8 cellular contexts compared by ENCODE assay signal in the genomic region with DNA sequence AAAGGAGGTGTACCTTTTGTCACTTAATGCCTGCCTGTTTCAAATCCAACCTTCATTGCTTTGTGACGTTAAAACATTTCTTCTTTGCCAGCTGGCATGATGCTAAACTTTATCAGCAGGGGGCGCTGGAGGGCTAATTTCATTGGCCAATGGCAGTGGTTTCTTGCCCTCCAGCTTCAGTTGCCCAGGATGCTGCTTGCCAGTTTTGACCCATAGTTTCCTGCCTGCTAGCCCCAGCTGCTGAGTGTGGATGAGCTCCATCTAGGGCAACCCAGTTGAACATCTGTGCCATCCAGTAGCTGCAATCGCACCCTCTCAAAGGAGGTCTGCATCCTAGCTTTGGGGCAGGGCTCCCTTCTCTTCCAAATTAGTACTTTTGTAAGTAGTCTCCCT.
A peak's percentile ranks its signal among the peaks of the same experiment; 100 is the strongest.
DNase-seq lines count a peak whose midpoint lies in the region; ATAC-seq and TF ChIP-seq lines count a peak whose summit lies in the region.

No MANE protein-coding gene starts in this region.

- H3K9me3 ChIP-seq in iPS DF 6.9 (ENCODE audit: control insufficient read depth, insufficient read depth, low read length) = no peaks in the 10 kb centered on the region

- H3K4me3 ChIP-seq in astrocyte of the cerebellum (ENCODE audit: low read depth, low read length) (no peak overlapping the region), iPS DF 6.9 (ENCODE audit: low read length) (no peak overlapping the region)

- H3K36me3 ChIP-seq in iPS DF 6.9 (ENCODE audit: control insufficient read depth, insufficient read depth, low read length) = no peaks in the 10 kb centered on the region

- no CpG with 5 or more reads among the region's 3 CpGs for WGBS in iPS DF 6.9 (ENCODE audit: insufficient coverage, insufficient read length)

- peak; percentile 64 for DNase-seq in AG20443 (ENCODE audit: low spot score)
- peak; percentile 20 for DNase-seq in NCI-H1105 (lab: John Stamatoyannopoulos, UW)
- DNase-seq in T-helper 22 cell (ENCODE audit: low read depth) = peak; percentile 24
- no peak for DNase-seq in astrocyte of the cerebellum (ENCODE audit: low read depth)
- peak; percentile 45 for DNase-seq in iPS DF 6.9 (ENCODE audit: low read depth, low spot score)
- peak; percentile 37 to 48 for DNase-seq in stimulated activated CD4-positive, alpha-beta T cell treated with anti-CD3 and anti-CD28 coated beads, Interleukin-15, amount 100 ng/mL, for 1 hour (ENCODE audit: low read depth in 1 of 2, low spot score in 1 of 2)

- H3K27ac ChIP-seq in iPS DF 6.9 (ENCODE audit: low read length) = no peak overlapping the region

- ATAC-seq in GM19467 (IDR thresholded peaks at IDR 0.05; ENCODE audit: unreplicated experiment) = peak; percentile 59
- ATAC-seq in HG03196 (IDR thresholded peaks at IDR 0.05; ENCODE audit: unreplicated experiment) = no peak

- peaks cover 2% of the 10 kb centered on the region; the same call in 1 of the 2 replicates for H3K4me1 ChIP-seq in iPS DF 6.9 (ENCODE audit: control insufficient read depth, insufficient read depth, low read length)

- peak; percentile 51 for TF ChIP-seq CTCF in astrocyte of the cerebellum (IDR thresholded peaks at IDR 0.05; ENCODE audit: low read depth, low read length, missing control alignments)

- H3K27me3 ChIP-seq in iPS DF 6.9 (ENCODE audit: control insufficient read depth, insufficient read depth, low read length) = no peaks in the 10 kb centered on the region

- in situ Hi-C loops in astrocyte of the cerebellum (cut with HindIII; ENCODE audit: low sequenced_read_pairs) = no loop called here
